In genomic region chrX:130118396-130118795, GRCh38 we compare ENCODE assay signal across 13 cellular contexts. TPM values are rescaled to one million over a fixed set of nuclear protein-coding genes. Genes with fewer than 3 reads are reported as not detected.
DNase-seq lines count a peak whose midpoint lies in the region; ATAC-seq and TF ChIP-seq lines count a peak whose summit lies in the region.
"Had no signal": no experiment of that assay in that cellular context is flagged by ENCODE, and none has a peak within 500 bp of the region (broad histone marks: within the 10 kb centered on the region; RNA-seq: fewer than 3 reads in every experiment).

No MANE protein-coding gene starts in this region.

- CTCF ChIA-PET in HEK293T (lab: Yijun Ruan, JAX), result no interaction called here

- H3K36me3 ChIP-seq in ACC112 (ENCODE audit: insufficient read depth, low read length), result no peaks in the 10 kb centered on the region

- peak overlapping the region; percentile 61 for H3K27ac Mint-ChIP-seq in activated T-helper 1 cell treated with anti-CD3 and anti-CD28 coated beads, Interleukin-12 subunit alpha, Interleukin-12 subunit beta, Interleukin-2, Interleukin-4 antibody, amounts not matched to agents 30 ng/mL and 10 ng/mL and 1 ng/mL, durations not matched to agents 14 hours and 24 hours and 36 hours

- no peak overlapping the region for H2AFZ ChIP-seq in ACC112 (ENCODE audit: low read length, unreplicated experiment)

- H3K4me1 ChIP-seq in ACC112 (ENCODE audit: control insufficient read depth, insufficient read depth, low read length, unreplicated experiment), result peaks cover 37% of the 10 kb centered on the region

- H3K9me3 Mint-ChIP-seq in activated T-helper 1 cell treated with anti-CD3 and anti-CD28 coated beads, Interleukin-12 subunit alpha, Interleukin-12 subunit beta, Interleukin-2, Interleukin-4 antibody, amounts not matched to agents 30 ng/mL and 10 ng/mL and 1 ng/mL, durations not matched to agents 14 hours and 24 hours and 36 hours, result no peaks in the 10 kb centered on the region

- no peak for ATAC-seq in GM21723 (IDR thresholded peaks at IDR 0.05; ENCODE audit: unreplicated experiment)

- DNase-seq in GM12865 (ENCODE audit: low read depth), result peak; percentile 43
- DNase-seq in activated T-helper 1 cell treated with anti-CD3 and anti-CD28 coated beads, Interleukin-12 subunit alpha, Interleukin-12 subunit beta, Interleukin-2, Interleukin-4 antibody, amounts not matched to agents 30 ng/mL and 10 ng/mL and 1 ng/mL, durations not matched to agents 14 hours and 24 hours and 36 hours (ENCODE audit: low spot score), result no peak
- peak; percentile 22 for DNase-seq in kidney glomerular epithelial cell (lab: John Stamatoyannopoulos, UW)
- DNase-seq in DMS 273 treated with DMSO at 0.1 percent for 48 hours (lab: John Stamatoyannopoulos, UW), result no peak
- DNase-seq in stimulated activated CD4-positive, alpha-beta T cell treated with anti-CD3 and anti-CD28 coated beads, Interleukin-1b, Interleukin-23, amount 100 ng/mL, for 48 hours, result no peak
- DNase-seq in HEK293T (ENCODE audit: extremely low spot score), result no peak
- DNase-seq: amygdala, GOT3, kidney had no signal

- no peaks in the 10 kb centered on the region for H3K27me3 Mint-ChIP-seq in activated T-helper 1 cell treated with anti-CD3 and anti-CD28 coated beads, Interleukin-12 subunit alpha, Interleukin-12 subunit beta, Interleukin-2, Interleukin-4 antibody, amounts not matched to agents 30 ng/mL and 10 ng/mL and 1 ng/mL, durations not matched to agents 14 hours and 24 hours and 36 hours (ENCODE audit: insufficient read depth)

- H3K4me1 Mint-ChIP-seq in activated T-helper 1 cell treated with anti-CD3 and anti-CD28 coated beads, Interleukin-12 subunit alpha, Interleukin-12 subunit beta, Interleukin-2, Interleukin-4 antibody, amounts not matched to agents 30 ng/mL and 10 ng/mL and 1 ng/mL, durations not matched to agents 14 hours and 24 hours and 36 hours (ENCODE audit: low read depth), result peaks cover 29% of the 10 kb centered on the region

- POLR2A ChIA-PET in HEK293T (lab: Yijun Ruan, JAX), result no interaction called here

- TF ChIP-seq CTCF in GM12865 (IDR thresholded peaks at IDR 0.05; ENCODE audit: insufficient read depth, low read depth, low read length, missing control alignments), result no peak

- no peaks in the 10 kb centered on the region for H3K27me3 ChIP-seq in ACC112 (ENCODE audit: insufficient read depth, low read length)

- peak overlapping the region; percentile 70; the same call in 1 of the 2 replicates for H3K27ac ChIP-seq in ACC112 (ENCODE audit: low read depth, low read length)
- H3K27ac ChIP-seq: KMS-11, SK-N-MC had no signal

- H3K4me3 ChIP-seq in ACC112 (ENCODE audit: low read depth, low read length) (peak overlapping the region; percentile 48), GM12865 (ENCODE audit: low read depth, low read length) (no peak overlapping the region)
- H3K4me3 ChIP-seq: SK-N-MC had no signal

- peaks cover 6% of the 10 kb centered on the region for H3K36me3 Mint-ChIP-seq in activated T-helper 1 cell treated with anti-CD3 and anti-CD28 coated beads, Interleukin-12 subunit alpha, Interleukin-12 subunit beta, Interleukin-2, Interleukin-4 antibody, amounts not matched to agents 30 ng/mL and 10 ng/mL and 1 ng/mL, durations not matched to agents 14 hours and 24 hours and 36 hours (ENCODE audit: low read depth)

- peak overlapping the region; percentile 11 for H3K4me3 Mint-ChIP-seq in activated T-helper 1 cell treated with anti-CD3 and anti-CD28 coated beads, Interleukin-12 subunit alpha, Interleukin-12 subunit beta, Interleukin-2, Interleukin-4 antibody, amounts not matched to agents 30 ng/mL and 10 ng/mL and 1 ng/mL, durations not matched to agents 14 hours and 24 hours and 36 hours

- H3K79me2 ChIP-seq in ACC112 (ENCODE audit: control insufficient read depth, insufficient read depth, low read length, unreplicated experiment), result no peaks in the 10 kb centered on the region

- intact Hi-C loops in activated T-helper 1 cell treated with anti-CD3 and anti-CD28 coated beads, Interleukin-12 subunit alpha, Interleukin-12 subunit beta, Interleukin-2, Interleukin-4 antibody, amounts not matched to agents 30 ng/mL and 10 ng/mL and 1 ng/mL, durations not matched to agents 14 hours and 24 hours and 36 hours (cut with micrococcal nuclease), result no loop called here

TF ChIP-seq in HEK293T, 16 proteins besides CTCF, POLR2A, EP300 and RAD21:
- no peak for TF ChIP-seq ELF4 (IDR thresholded peaks at IDR 0.05)
- no peak for TF ChIP-seq HDGF (IDR thresholded peaks at IDR 0.05; ENCODE audit: borderline replicate concordance)
- TF ChIP-seq LEF1 (IDR thresholded peaks at IDR 0.05; ENCODE audit: borderline replicate concordance), result no peak
- no peak for TF ChIP-seq L3MBTL2 (conservative IDR thresholded peaks at IDR 0.05)
- no peak for TF ChIP-seq ARNT (IDR thresholded peaks at IDR 0.05)
- no peak for TF ChIP-seq BHLHE40 (IDR thresholded peaks at IDR 0.05; ENCODE audit: borderline replicate concordance)

RNA-seq across cellular contexts. Expression of gene ELF4, which starts 8.1 kb away (rescaled TPM):
- total RNA-seq in activated T-helper 1 cell treated with anti-CD3 and anti-CD28 coated beads, Interleukin-12 subunit alpha, Interleukin-12 subunit beta, Interleukin-2, Interleukin-4 antibody, amounts not matched to agents 30 ng/mL and 10 ng/mL and 1 ng/mL, durations not matched to agents 14 hours and 24 hours and 36 hours, result 26.1 and 26.6 TPM in 2 replicates

RNA-seq across cellular contexts. Expression of gene AIFM1, which starts 47.2 kb away (rescaled TPM):
- 46.0 and 50.2 TPM in 2 replicates for total RNA-seq in activated T-helper 1 cell treated with anti-CD3 and anti-CD28 coated beads, Interleukin-12 subunit alpha, Interleukin-12 subunit beta, Interleukin-2, Interleukin-4 antibody, amounts not matched to agents 30 ng/mL and 10 ng/mL and 1 ng/mL, durations not matched to agents 14 hours and 24 hours and 36 hours

RNA-seq across cellular contexts. Expression of gene RAB33A, which starts 53.4 kb away (rescaled TPM):
- 20.5 and 21.5 TPM in 2 replicates for total RNA-seq in activated T-helper 1 cell treated with anti-CD3 and anti-CD28 coated beads, Interleukin-12 subunit alpha, Interleukin-12 subunit beta, Interleukin-2, Interleukin-4 antibody, amounts not matched to agents 30 ng/mL and 10 ng/mL and 1 ng/mL, durations not matched to agents 14 hours and 24 hours and 36 hours

Comparison
In these comparisons a context has a peak if more than half of its experiments do, and no peak if none do; other contexts are left out.
1. DNase-seq: peak in GM12865 (single experiment) and kidney glomerular epithelial cell (single experiment); none in activated T-helper 1 cell treated with anti-CD3 and anti-CD28 coated beads, Interleukin-12 subunit alpha, Interleukin-12 subunit beta, Interleukin-2, Interleukin-4 antibody, amounts not matched to agents 30 ng/mL and 10 ng/mL and 1 ng/mL, durations not matched to agents 14 hours and 24 hours and 36 hours (single experiment), DMS 273 treated with DMSO at 0.1 percent for 48 hours (single experiment), stimulated activated CD4-positive, alpha-beta T cell treated with anti-CD3 and anti-CD28 coated beads, Interleukin-1b, Interleukin-23, amount 100 ng/mL, for 48 hours (single experiment) and HEK293T (single experiment).